In genomic region chr11:60871378-60872061, GRCh38 we compare ENCODE assay signal across 12 cellular contexts. TPM values are rescaled to one million over a fixed set of nuclear protein-coding genes. Genes with fewer than 3 reads are reported as not detected.
DNase-seq lines count a peak whose midpoint lies in the region; ATAC-seq and TF ChIP-seq lines count a peak whose summit lies in the region.
"Had no signal": no experiment of that assay in that cellular context is flagged by ENCODE, and none has a peak within 500 bp of the region (broad histone marks: within the 10 kb centered on the region; RNA-seq: fewer than 3 reads in every experiment).

No MANE protein-coding gene starts in this region.

- CTCF ChIA-PET in CD4-positive, alpha-beta memory T cell (lab: Charles Lee; ENCODE audit: partially characterized antibody): interaction anchor here (0.7 to 1.2 kb wide), 4 partner anchors 16 to 44 kb away, joined by 3 to 4 read pairs (median 4); no protein-coding TSS in a partner anchor

- peaks cover 17% of the 10 kb centered on the region for H3K4me1 ChIP-seq in CD4-positive, alpha-beta memory T cell (ENCODE audit: insufficient read depth, low read length)
- H3K4me1 ChIP-seq in MM.1S (ENCODE audit: low read length) (peaks cover 61% of the 10 kb centered on the region), osteoblast (ENCODE audit: insufficient read depth, low read length) (peaks cover 27% of the 10 kb centered on the region), smooth muscle cell (ENCODE audit: low read depth) (no peaks in the 10 kb centered on the region)

- peak overlapping the region in 4 of 7 donors; percentile 41 to 74 (median 62) for H3K27ac Mint-ChIP-seq in CD4-positive, alpha-beta memory T cell
- H3K27ac Mint-ChIP-seq in effector memory CD8-positive, alpha-beta T cell: peak overlapping the region; percentile 15 to 71

- H3K9me3 ChIP-seq in CD4-positive, alpha-beta memory T cell (ENCODE audit: control insufficient read depth in 1 of 2, low read length in 2 of 2): no peaks in the 10 kb centered on the region
- H3K9me3 ChIP-seq in MM.1S (replicated peaks; ENCODE audit: insufficient read depth, low read length) (no peaks in the 10 kb centered on the region), osteoblast (ENCODE audit: low read depth, low read length) (no peaks in the 10 kb centered on the region), smooth muscle cell (replicated peaks; ENCODE audit: low read depth) (no peaks in the 10 kb centered on the region)
- H3K9me3 ChIP-seq: thoracic aorta had no signal

- H3K4me2 ChIP-seq in MM.1S (ENCODE audit: low read depth, low read length): peak overlapping the region; percentile 78
- peak overlapping the region; percentile 43 for H3K4me2 ChIP-seq in osteoblast (ENCODE audit: insufficient read depth, low read length)
- no peak overlapping the region for H3K4me2 ChIP-seq in smooth muscle cell

- peak in 1 of 5 donors; percentile 25 for DNase-seq in CD4-positive, alpha-beta memory T cell
- DNase-seq in MM.1S (no peak), osteoblast (ENCODE audit: insufficient read length, low spot score, missing footprints) (peak; percentile 69), smooth muscle cell (lab: John Stamatoyannopoulos, UW; ENCODE audit: unreplicated experiment) (no peak), NCI-H524 (lab: John Stamatoyannopoulos, UW) (no peak), coronary artery (ENCODE audit: low spot score) (no peak)
- no peak for DNase-seq in effector memory CD8-positive, alpha-beta T cell
- DNase-seq: NCI-H1694 had no signal

- no peak for TF ChIP-seq CTCF in MM.1S (IDR thresholded peaks at IDR 0.05; ENCODE audit: low read length)
- peak; percentile 37 for TF ChIP-seq CTCF in osteoblast (IDR thresholded peaks at IDR 0.05; ENCODE audit: extremely low read depth, low read depth, low read length)
- TF ChIP-seq CTCF in smooth muscle cell (IDR thresholded peaks at IDR 0.05; ENCODE audit: borderline replicate concordance, insufficient read depth, poor library complexity, severe bottlenecking): no peak
- no peak for TF ChIP-seq CTCF in coronary artery (IDR thresholded peaks at IDR 0.05)

- peaks cover 3 to 22% (median 6%) of the 10 kb centered on the region in 4 donors for H3K4me1 Mint-ChIP-seq in CD4-positive, alpha-beta memory T cell
- peaks cover 0 to 17% of the 10 kb centered on the region in 2 donors for H3K4me1 Mint-ChIP-seq in effector memory CD8-positive, alpha-beta T cell (ENCODE audit: low read depth in 2 of 2)

- peaks cover 3% of the 10 kb centered on the region in 2 donors for H3K27me3 Mint-ChIP-seq in CD4-positive, alpha-beta memory T cell
- H3K27me3 Mint-ChIP-seq in effector memory CD8-positive, alpha-beta T cell: peaks cover 6 to 19% of the 10 kb centered on the region in 2 donors

- peaks cover 20% of the 10 kb centered on the region for H3F3A ChIP-seq in MM.1S (ENCODE audit: insufficient read depth, low read length)
- no peaks in the 10 kb centered on the region for H3F3A ChIP-seq in smooth muscle cell (ENCODE audit: low read depth)

- 95% methylated on average over 7 of the region's 7 CpGs for WGBS in smooth muscle cell (ENCODE audit: low lambda C conversion rate)

- no peaks in the 10 kb centered on the region for H3K36me3 Mint-ChIP-seq in CD4-positive, alpha-beta memory T cell
- H3K36me3 Mint-ChIP-seq in effector memory CD8-positive, alpha-beta T cell (ENCODE audit: insufficient read depth): no peaks in the 10 kb centered on the region

- peak; percentile 27 for ATAC-seq in effector memory CD8-positive, alpha-beta T cell (replicated peaks)
- ATAC-seq in GM19463 (IDR thresholded peaks at IDR 0.05; ENCODE audit: unreplicated experiment): no peak

- H3K27ac ChIP-seq in CD4-positive, alpha-beta memory T cell (ENCODE audit: low read depth, low read length): no peak overlapping the region
- H3K27ac ChIP-seq in MM.1S (ENCODE audit: low read length) (peak overlapping the region; percentile 100), osteoblast (ENCODE audit: low read depth, low read length) (peak overlapping the region; percentile 45), smooth muscle cell (ENCODE audit: low read depth) (no peak overlapping the region), coronary artery (no peak overlapping the region)
- H3K27ac ChIP-seq: SK-N-MC, thoracic aorta had no signal

- H2AFZ ChIP-seq in MM.1S (ENCODE audit: low read length) (peak overlapping the region; percentile 49), osteoblast (ENCODE audit: low read length) (no peak overlapping the region), smooth muscle cell (ENCODE audit: low read depth) (no peak overlapping the region)

- H3K4me3 Mint-ChIP-seq in CD4-positive, alpha-beta memory T cell: no peak overlapping the region
- H3K4me3 Mint-ChIP-seq in effector memory CD8-positive, alpha-beta T cell: no peak overlapping the region

- H3K79me2 ChIP-seq in MM.1S (ENCODE audit: low read length) (no peaks in the 10 kb centered on the region), osteoblast (ENCODE audit: insufficient read depth, low read length) (no peaks in the 10 kb centered on the region), smooth muscle cell (ENCODE audit: low read depth) (no peaks in the 10 kb centered on the region)

- H3K9me3 Mint-ChIP-seq in CD4-positive, alpha-beta memory T cell: peaks cover 0 to 2% (median 0%) of the 10 kb centered on the region in 8 donors
- H3K9me3 Mint-ChIP-seq in effector memory CD8-positive, alpha-beta T cell: no peaks in the 10 kb centered on the region

- peak overlapping the region; percentile 71 for H3K9ac ChIP-seq in MM.1S (ENCODE audit: low read length)
- no peak overlapping the region for H3K9ac ChIP-seq in smooth muscle cell (ENCODE audit: low read depth)

- no peaks in the 10 kb centered on the region for H3K27me3 ChIP-seq in CD4-positive, alpha-beta memory T cell (ENCODE audit: insufficient read depth, low read length)
- H3K27me3 ChIP-seq in MM.1S (replicated peaks; ENCODE audit: insufficient read depth, low read length) (no peaks in the 10 kb centered on the region), osteoblast (ENCODE audit: insufficient read depth, low read length) (peaks cover 6% of the 10 kb centered on the region), smooth muscle cell (ENCODE audit: low read depth) (no peaks in the 10 kb centered on the region)

- H4K20me1 ChIP-seq in MM.1S (ENCODE audit: insufficient read depth, low read length): no peaks in the 10 kb centered on the region
- H4K20me1 ChIP-seq in osteoblast (ENCODE audit: insufficient read depth, low read length): no peaks in the 10 kb centered on the region
- no peaks in the 10 kb centered on the region for H4K20me1 ChIP-seq in smooth muscle cell (ENCODE audit: low read depth)

- H3K36me3 ChIP-seq in CD4-positive, alpha-beta memory T cell (ENCODE audit: insufficient read depth, low read length): no peaks in the 10 kb centered on the region
- no peaks in the 10 kb centered on the region for H3K36me3 ChIP-seq in MM.1S (replicated peaks; ENCODE audit: insufficient read depth, low read length)
- no peaks in the 10 kb centered on the region for H3K36me3 ChIP-seq in osteoblast (ENCODE audit: insufficient read depth, low read length)
- H3K36me3 ChIP-seq in smooth muscle cell (ENCODE audit: low read depth): no peaks in the 10 kb centered on the region
- H3K36me3 ChIP-seq: thoracic aorta had no signal

- intact Hi-C loops in CD4-positive, alpha-beta memory T cell (cut with micrococcal nuclease): no loop called here

- POLR2A ChIA-PET in CD4-positive, alpha-beta memory T cell (lab: Charles Lee; ENCODE audit: partially characterized antibody): interaction anchor here (1.8 kb wide), 1 partner anchor 34 kb away, joined by 4 read pairs; no protein-coding TSS in a partner anchor

- no peaks in the 10 kb centered on the region for H3K9me2 ChIP-seq in MM.1S (replicated peaks; ENCODE audit: insufficient read depth, low read length)

- no peak overlapping the region for H3K4me3 ChIP-seq in CD4-positive, alpha-beta memory T cell (ENCODE audit: low read length in 2 of 2)
- H3K4me3 ChIP-seq in MM.1S (ENCODE audit: low read length): no peak overlapping the region
- peak overlapping the region; percentile 16 for H3K4me3 ChIP-seq in osteoblast (ENCODE audit: insufficient read depth, low read length)
- no peak overlapping the region for H3K4me3 ChIP-seq in smooth muscle cell
- no peak overlapping the region for H3K4me3 ChIP-seq in coronary artery
- H3K4me3 ChIP-seq: lung, SK-N-MC, thoracic aorta had no signal

RNA-seq across cellular contexts. Expression of gene ZP1, which starts 4.2 kb away (rescaled TPM):
- total RNA-seq in CD4-positive, alpha-beta memory T cell: under 1 TPM; 0.33 to 0.41 TPM
- polyA plus RNA-seq in CD4-positive, alpha-beta memory T cell: under 1 TPM in 1 of 2 donors, not detected in 1; 0.50 TPM
- total RNA-seq in osteoblast: under 0.01 and 0.36 TPM in 2 replicates
- total RNA-seq in smooth muscle cell: 0.94 TPM in 1 of 2 replicates, not detected in the other
- 1.4 and 2.9 TPM in 2 replicates for polyA plus RNA-seq in smooth muscle cell
- total RNA-seq: lung, thoracic aorta had no signal

RNA-seq across cellular contexts. Expression of gene PTGDR2, which starts 15.8 kb away (rescaled TPM):
- total RNA-seq in CD4-positive, alpha-beta memory T cell: 1 to 10 TPM; 3.6 TPM
- 1 to 10 TPM; 1.9 to 3.5 TPM for polyA plus RNA-seq in CD4-positive, alpha-beta memory T cell
- total RNA-seq in osteoblast (not detected in 2 replicates), smooth muscle cell (0.04 TPM in 1 of 2 replicates, not detected in the other)
- polyA plus RNA-seq in smooth muscle cell: 0.08 and 0.45 TPM in 2 replicates

RNA-seq across cellular contexts. Expression of gene CCDC86, which starts 29.6 kb away (rescaled TPM):
- 1 to 10 TPM; 7.5 to 9.6 TPM for total RNA-seq in CD4-positive, alpha-beta memory T cell
- 10 to 100 TPM; 12.5 to 17.2 TPM for polyA plus RNA-seq in CD4-positive, alpha-beta memory T cell
- total RNA-seq in osteoblast: 6.2 and 7.4 TPM in 2 replicates
- total RNA-seq in smooth muscle cell: 2.6 and 7.5 TPM in 2 replicates
- polyA plus RNA-seq in smooth muscle cell: 24.2 and 30.3 TPM in 2 replicates

RNA-seq across cellular contexts. Expression of gene PRPF19, which starts 34.9 kb away (rescaled TPM):
- 10 to 100 TPM; 97.4 to 99.2 TPM for total RNA-seq in CD4-positive, alpha-beta memory T cell
- 10 to 100 TPM; 10.8 to 17.1 TPM for polyA plus RNA-seq in CD4-positive, alpha-beta memory T cell
- total RNA-seq in osteoblast: 39.8 and 46.0 TPM in 2 replicates
- total RNA-seq in smooth muscle cell: 33.0 and 36.3 TPM in 2 replicates
- polyA plus RNA-seq in smooth muscle cell: 10.2 and 14.1 TPM in 2 replicates

RNA-seq across cellular contexts. Expression of gene TMEM109, which starts 42.4 kb away (rescaled TPM):
- total RNA-seq in CD4-positive, alpha-beta memory T cell: 10 to 100 TPM; 66.9 to 68.0 TPM
- polyA plus RNA-seq in CD4-positive, alpha-beta memory T cell: 100 to 1,000 TPM; 195 to 333 TPM
- total RNA-seq in osteoblast (36.6 and 38.6 TPM in 2 replicates), smooth muscle cell (19.8 and 48.5 TPM in 2 replicates)
- 99.7 and 107 TPM in 2 replicates for polyA plus RNA-seq in smooth muscle cell

Comparison
In these comparisons a context has a peak if more than half of its experiments do, and no peak if none do; other contexts are left out.
1. H3K27ac ChIP-seq: peak in MM.1S (single experiment) and osteoblast (single experiment); none in CD4-positive, alpha-beta memory T cell (single experiment), smooth muscle cell (single experiment) and coronary artery (0 of 2).